17 cellular contexts compared by ENCODE assay signal in genomic region chr5:123066016-123066415, GRCh38. TPM values are rescaled to one million over a fixed set of nuclear protein-coding genes. Genes with fewer than 3 reads are reported as not detected.
DNase-seq lines count a peak whose midpoint lies in the region; ATAC-seq and TF ChIP-seq lines count a peak whose summit lies in the region.
"Had no signal": no experiment of that assay in that cellular context is flagged by ENCODE, and none has a peak within 500 bp of the region (broad histone marks: within the 10 kb centered on the region; RNA-seq: fewer than 3 reads in every experiment).

No MANE protein-coding gene starts in this region.

- TF ChIP-seq CTCF in epithelial cell of esophagus (IDR thresholded peaks at IDR 0.05; ENCODE audit: insufficient read depth, low read depth, low read length, missing control alignments), result no peak
- TF ChIP-seq CTCF in GM20000 (IDR thresholded peaks at IDR 0.05; ENCODE audit: extremely low read depth, missing control alignments), result no peak

- no peak for ATAC-seq in GM21515 (IDR thresholded peaks at IDR 0.05; ENCODE audit: unreplicated experiment)
- no peak for ATAC-seq in HG02759 (IDR thresholded peaks at IDR 0.05; ENCODE audit: unreplicated experiment)
- ATAC-seq: HepG2 had no signal

- H3K4me3 ChIP-seq in epithelial cell of esophagus (ENCODE audit: low read length), result no peak overlapping the region

- peak; percentile 2 for DNase-seq in M059J (ENCODE audit: low read depth)
- peak; percentile 73 for DNase-seq in RKO (ENCODE audit: low spot score)
- peak; percentile 62 for DNase-seq in epithelial cell of esophagus (ENCODE audit: low read depth)
- no peak for DNase-seq in GM20000 (ENCODE audit: low spot score)
- DNase-seq: ACHN; BE2C; C1 segment of cervical spinal cord; CD4-positive, CD25-positive, alpha-beta regulatory T cell; CD8-positive, alpha-beta memory T cell; COR-L47; DMS79 treated with DMSO at 0.1 percent for 48 hours; GF-D8; HCEC 1CT; KBM-7 had no signal

RNA-seq across cellular contexts. Expression of gene PRDM6, which starts 23.0 kb away (rescaled TPM):
- 0.05 and 0.30 TPM in 2 replicates for total RNA-seq in M059J (2014; rRNA removed; shearing (Covaris generic))
- total RNA-seq: CD4-positive, CD25-positive, alpha-beta regulatory T cell; CD8-positive, alpha-beta memory T cell had no signal

RNA-seq across cellular contexts. Expression of gene PPIC, which starts 29.5 kb away (rescaled TPM):
- 74.2 and 139 TPM in 2 replicates for total RNA-seq in M059J (2014; rRNA removed; shearing (Covaris generic))
- total RNA-seq: CD4-positive, CD25-positive, alpha-beta regulatory T cell; CD8-positive, alpha-beta memory T cell had no signal
